In genomic region chr19:48325265-48325910, GRCh38 we compare ENCODE assay signal across 1 cellular context.
A peak's percentile ranks its signal among the peaks of the same experiment; 100 is the strongest.
TF ChIP-seq lines count a peak whose summit lies in the region.

EMP3 (plus strand) TSS chr19:48325552; CDS start chr19:48326845, 1,293 bp downstream.

TF ChIP-seq in K562, 482 proteins besides CTCF, POLR2A, EP300 and RAD21 (continued from another document and continues in another):
- TF ChIP-seq CHD7 (IDR thresholded peaks at IDR 0.05; ENCODE audit: low read depth, low read length), result no peak
- no peak for TF ChIP-seq RBM14 (IDR thresholded peaks at IDR 0.05; ENCODE audit: borderline replicate concordance, insufficient read depth, low read depth, low read length)
- no peak for TF ChIP-seq PTTG1 (tag; IDR thresholded peaks at IDR 0.05; ENCODE audit: low read depth)
- peak; percentile 63 for TF ChIP-seq PKNOX1 (IDR thresholded peaks at IDR 0.05)
- TF ChIP-seq STAT6 (CRISPR knock-in tag; IDR thresholded peaks at IDR 0.05), result no peak
- TF ChIP-seq FOXP1 (CRISPR knock-in tag; IDR thresholded peaks at IDR 0.05), result no peak
- no peak for TF ChIP-seq RAD51 (IDR thresholded peaks at IDR 0.05; ENCODE audit: borderline replicate concordance, low read depth)
- no peak for TF ChIP-seq BACH1 (tag; IDR thresholded peaks at IDR 0.05)
- peak; percentile 18; the same call in 1 of the 2 replicates for TF ChIP-seq BHLHE40 (IDR thresholded peaks at IDR 0.05; ENCODE audit: low read length)
- TF ChIP-seq MAFK (IDR thresholded peaks at IDR 0.05; ENCODE audit: low read length), result no peak
- TF ChIP-seq BCLAF1 (IDR thresholded peaks at IDR 0.05; ENCODE audit: borderline replicate concordance in 1 of 2, control insufficient read depth in 1 of 2, low read depth in 2 of 2, low read length in 1 of 2), result peak in 1 of 2 experiments; percentile 69; a peak in 1 of 4 replicates
- no peak for TF ChIP-seq TAF15 (IDR thresholded peaks at IDR 0.05; ENCODE audit: low read depth, low read length)
- TF ChIP-seq ZBED1 (IDR thresholded peaks at IDR 0.05), result no peak
- TF ChIP-seq SUPT5H (IDR thresholded peaks at IDR 0.05), result peak; percentile 93
- TF ChIP-seq HOMEZ (CRISPR knock-in tag; IDR thresholded peaks at IDR 0.05), result no peak
- no peak for TF ChIP-seq KHSRP (IDR thresholded peaks at IDR 0.05)
- TF ChIP-seq EGR1 (conservative IDR thresholded peaks at IDR 0.05), result 0 out of 2 replicates have a peak, but pooled peaks have one; percentile 4
- peak; percentile 55; the same call in 1 of the 2 replicates for TF ChIP-seq MTA2 (IDR thresholded peaks at IDR 0.05; ENCODE audit: low read depth)
- TF ChIP-seq ZNF57 (CRISPR knock-in tag; IDR thresholded peaks at IDR 0.05), result no peak
- TF ChIP-seq ELF2 (CRISPR knock-in tag; IDR thresholded peaks at IDR 0.05), result no peak
- TF ChIP-seq NFIX (CRISPR knock-in tag; IDR thresholded peaks at IDR 0.05; ENCODE audit: low read depth), result no peak
- no peak for TF ChIP-seq PBX2 (CRISPR knock-in tag; IDR thresholded peaks at IDR 0.05; ENCODE audit: low read depth)
- TF ChIP-seq PBX2 (tag; conservative IDR thresholded peaks at IDR 0.05; ENCODE audit: low read depth), result no peak
- peak; percentile 98 to 99 for TF ChIP-seq MAZ (CRISPR knock-in tag; conservative IDR thresholded peaks at IDR 0.05 in 1 of 2, IDR thresholded peaks at IDR 0.05 in 1 of 2)
- TF ChIP-seq ZNF511 (CRISPR knock-in tag; IDR thresholded peaks at IDR 0.05), result no peak
- no peak for TF ChIP-seq MCM5 (IDR thresholded peaks at IDR 0.05; ENCODE audit: low read depth)
- TF ChIP-seq BDP1 (IDR thresholded peaks at IDR 0.05; ENCODE audit: insufficient read depth, insufficient read length), result no peak
- TF ChIP-seq MECOM (CRISPR knock-in tag; IDR thresholded peaks at IDR 0.05), result no peak
- no peak for TF ChIP-seq GMEB1 (CRISPR knock-in tag; IDR thresholded peaks at IDR 0.05)
